In genomic region chr6:23736577-23736976, GRCh38 we compare ENCODE assay signal across 27 cellular contexts.
"Had no signal": no experiment of that assay in that cellular context is flagged by ENCODE, and none has a peak within 500 bp of the region (broad histone marks: within the 10 kb centered on the region; RNA-seq: fewer than 3 reads in every experiment).

No MANE protein-coding gene starts in this region.

- H3K27me3 ChIP-seq: stomach, suprapubic skin, thyroid gland, tibial artery, tibial nerve, transverse colon, upper lobe of left lung, upper lobe of right lung, uterus, vagina had no signal

- H3K36me3 ChIP-seq: stomach, suprapubic skin, thoracic aorta, thyroid gland, tibial artery, tibial nerve, transverse colon, upper lobe of left lung, upper lobe of right lung, uterus, vagina had no signal

- H3K4me1 Mint-ChIP-seq: stimulated activated effector memory CD8-positive, alpha-beta T cell treated with anti-CD3 and anti-CD28 coated beads, Interleukin-12 subunit alpha, Interleukin-12 subunit beta, amount 100 ng/mL, for 72 hours; stimulated activated memory B cell treated with anti-CD40 and anti-IgM and Interleukin-4, amounts not matched to agents 10 μg/mL and 1 μg/mL and 100 μg/mL, for 72 hours; stimulated activated naive B cell treated with anti-CD40 and anti-IgM and Interleukin-4, amounts not matched to agents 10 μg/mL and 1 μg/mL and 100 μg/mL, for 72 hours; stimulated activated naive CD8-positive, alpha-beta T cell treated with anti-CD3 and anti-CD28 coated beads, Interleukin-15, amount 100 ng/mL, for 72 hours had no signal

- H3K9me3 ChIP-seq: stomach, suprapubic skin, thoracic aorta, thyroid gland, tibial artery, tibial nerve, transverse colon, upper lobe of left lung, upper lobe of right lung, uterus, vagina had no signal

- H3K4me3 ChIP-seq: stomach, suprapubic skin, thoracic aorta, thyroid gland, tibial artery, tibial nerve, transverse colon, upper lobe of left lung, upper lobe of right lung, uterus, vagina had no signal

- H3K36me3 Mint-ChIP-seq: stimulated activated effector memory CD8-positive, alpha-beta T cell treated with anti-CD3 and anti-CD28 coated beads, Interleukin-12 subunit alpha, Interleukin-12 subunit beta, amount 100 ng/mL, for 72 hours; stimulated activated memory B cell treated with anti-CD40 and anti-IgM and Interleukin-4, amounts not matched to agents 10 μg/mL and 1 μg/mL and 100 μg/mL, for 72 hours; stimulated activated naive B cell treated with anti-CD40 and anti-IgM and Interleukin-4, amounts not matched to agents 10 μg/mL and 1 μg/mL and 100 μg/mL, for 72 hours; type B pancreatic cell had no signal

- ATAC-seq: stimulated activated effector memory CD8-positive, alpha-beta T cell treated with anti-CD3 and anti-CD28 coated beads, Interleukin-12 subunit alpha, Interleukin-12 subunit beta, amount 100 ng/mL, for 72 hours; stimulated activated memory B cell treated with anti-CD40 and anti-IgM and Interleukin-4, amounts not matched to agents 10 μg/mL and 1 μg/mL and 100 μg/mL, for 72 hours; stimulated activated naive B cell treated with anti-CD40 and anti-IgM and Interleukin-4, amounts not matched to agents 10 μg/mL and 1 μg/mL and 100 μg/mL, for 72 hours; stimulated activated naive CD8-positive, alpha-beta T cell treated with anti-CD3 and anti-CD28 coated beads, Interleukin-15, amount 100 ng/mL, for 72 hours; stimulated activated naive CD8-positive, alpha-beta T cell treated with anti-CD3 and anti-CD28 coated beads, Interleukin-15, Interleukin-2, amounts not matched to agents 100 U/mL and 50 U/mL, for 24 hours; upper lobe of right lung had no signal

- DNase-seq: stimulated activated CD4-positive, alpha-beta T cell treated with anti-CD3 and anti-CD28 coated beads, Interleukin-2, amount 100 ng/mL, for 48 hours; stimulated activated CD4-positive, alpha-beta T cell treated with anti-CD3 and anti-CD28 coated beads, Interleukin-4, amount 100 ng/mL, for 1 hour; stimulated activated CD4-positive, alpha-beta T cell treated with anti-CD3 and anti-CD28 coated beads, Interleukin-4, amount 100 ng/mL, for 24 hours; stimulated activated CD4-positive, alpha-beta T cell treated with anti-CD3 and anti-CD28 coated beads, Interleukin-4, amount 100 ng/mL, for 4 hours; stimulated activated CD8-positive, alpha-beta memory T cell treated with anti-CD3 and anti-CD28 coated beads, Interleukin-4, amount 100 ng/mL, for 48 hours; stimulated activated naive B cell treated with anti-CD40 and anti-IgM and Interleukin-4, amounts not matched to agents 10 μg/mL and 1 μg/mL and 100 μg/mL, for 72 hours; stimulated activated naive CD4-positive, alpha-beta T cell; stimulated activated naive CD4-positive, alpha-beta T cell treated with Interleukin-2 at 50 U/mL for 16 hours; stimulated activated naive CD8-positive, alpha-beta T cell treated with anti-CD3 and anti-CD28 coated beads, Interleukin-15, amount 100 ng/mL, for 72 hours; stimulated activated naive CD8-positive, alpha-beta T cell treated with anti-CD3 and anti-CD28 coated beads, Interleukin-15, Interleukin-2, amounts not matched to agents 100 U/mL and 50 U/mL, for 24 hours; stomach; substantia nigra; thyroid gland; tibial artery; transverse colon; trophoblast cell; upper lobe of left lung; upper lobe of right lung; uterus had no signal

- H3K9me3 Mint-ChIP-seq: stimulated activated naive CD8-positive, alpha-beta T cell treated with anti-CD3 and anti-CD28 coated beads, Interleukin-15, amount 100 ng/mL, for 72 hours; stimulated activated naive CD8-positive, alpha-beta T cell treated with anti-CD3 and anti-CD28 coated beads, Interleukin-15, Interleukin-2, amounts not matched to agents 100 ng/mL and 50 ng/mL, for 24 hours; type B pancreatic cell had no signal

- H3K4me1 ChIP-seq: stomach, suprapubic skin, thyroid gland, transverse colon, upper lobe of left lung, upper lobe of right lung, uterus, vagina had no signal

- H3K27ac Mint-ChIP-seq: stimulated activated effector memory CD8-positive, alpha-beta T cell treated with anti-CD3 and anti-CD28 coated beads, Interleukin-12 subunit alpha, Interleukin-12 subunit beta, amount 100 ng/mL, for 72 hours; stimulated activated memory B cell treated with anti-CD40 and anti-IgM and Interleukin-4, amounts not matched to agents 10 μg/mL and 1 μg/mL and 100 μg/mL, for 72 hours; stimulated activated naive B cell treated with anti-CD40 and anti-IgM and Interleukin-4, amounts not matched to agents 10 μg/mL and 1 μg/mL and 100 μg/mL, for 72 hours; stimulated activated naive CD8-positive, alpha-beta T cell treated with anti-CD3 and anti-CD28 coated beads, Interleukin-15, amount 100 ng/mL, for 72 hours; stimulated activated naive CD8-positive, alpha-beta T cell treated with anti-CD3 and anti-CD28 coated beads, Interleukin-15, Interleukin-2, amounts not matched to agents 100 ng/mL and 50 ng/mL, for 24 hours; type B pancreatic cell had no signal

- H3K27me3 Mint-ChIP-seq: stimulated activated memory B cell treated with anti-CD40 and anti-IgM and Interleukin-4, amounts not matched to agents 10 μg/mL and 1 μg/mL and 100 μg/mL, for 72 hours; stimulated activated naive B cell treated with anti-CD40 and anti-IgM and Interleukin-4, amounts not matched to agents 10 μg/mL and 1 μg/mL and 100 μg/mL, for 72 hours; stimulated activated naive CD8-positive, alpha-beta T cell treated with anti-CD3 and anti-CD28 coated beads, Interleukin-15, amount 100 ng/mL, for 72 hours; stimulated activated naive CD8-positive, alpha-beta T cell treated with anti-CD3 and anti-CD28 coated beads, Interleukin-15, Interleukin-2, amounts not matched to agents 100 ng/mL and 50 ng/mL, for 24 hours; type B pancreatic cell had no signal

- H3K27ac ChIP-seq: stomach, suprapubic skin, thoracic aorta, thyroid gland, tibial artery, tibial nerve, transverse colon, upper lobe of left lung, upper lobe of right lung, uterus, vagina had no signal

- H3K4me3 Mint-ChIP-seq: stimulated activated effector memory CD8-positive, alpha-beta T cell treated with anti-CD3 and anti-CD28 coated beads, Interleukin-12 subunit alpha, Interleukin-12 subunit beta, amount 100 ng/mL, for 72 hours; stimulated activated memory B cell treated with anti-CD40 and anti-IgM and Interleukin-4, amounts not matched to agents 10 μg/mL and 1 μg/mL and 100 μg/mL, for 72 hours; stimulated activated naive B cell treated with anti-CD40 and anti-IgM and Interleukin-4, amounts not matched to agents 10 μg/mL and 1 μg/mL and 100 μg/mL, for 72 hours; stimulated activated naive CD8-positive, alpha-beta T cell treated with anti-CD3 and anti-CD28 coated beads, Interleukin-15, amount 100 ng/mL, for 72 hours; stimulated activated naive CD8-positive, alpha-beta T cell treated with anti-CD3 and anti-CD28 coated beads, Interleukin-15, Interleukin-2, amounts not matched to agents 100 ng/mL and 50 ng/mL, for 24 hours; type B pancreatic cell had no signal
